In the genomic region with DNA sequence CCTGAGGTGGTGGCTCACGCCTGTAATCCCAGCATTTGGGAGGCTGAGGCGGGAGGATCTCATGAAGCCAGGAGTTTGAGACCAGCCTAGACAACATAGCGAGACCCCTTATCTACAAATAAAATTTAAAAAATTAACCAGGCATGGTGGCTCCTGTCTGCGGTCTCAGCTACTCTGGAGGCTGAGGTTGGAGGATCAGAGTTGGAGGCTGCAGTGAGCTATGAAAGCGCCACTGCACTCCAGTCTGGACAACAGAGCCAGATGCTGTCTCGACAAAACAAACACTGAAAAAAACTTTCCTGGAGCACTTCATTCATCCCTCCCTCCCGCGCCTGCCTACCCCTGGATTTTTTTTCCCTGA, we compare ENCODE assay signal across 8 cellular contexts. TPM values are rescaled to one million over a fixed set of nuclear protein-coding genes. Genes with fewer than 3 reads are reported as not detected.
DNase-seq lines count a peak whose midpoint lies in the region; ATAC-seq, FAIRE-seq and TF ChIP-seq lines count a peak whose summit lies in the region.

No MANE protein-coding gene starts in this region.

- peaks cover 14% of the 10 kb centered on the region; the same call in 1 of the 2 replicates for H3K79me2 ChIP-seq in KMS-11 (ENCODE audit: insufficient read depth, low read depth)

- DNase-seq in BE2C (no peak), caudate nucleus (lab: John Stamatoyannopoulos, UW) (no peak), SHP77 (lab: John Stamatoyannopoulos, UW) (no peak), urothelium cell line (ENCODE audit: low spot score) (no peak)
- no peak for DNase-seq in natural killer cell treated with Interleukin-12 subunit alpha and Interleukin-12 subunit beta and Interleukin-15 and Interleukin-18, amount 100 ng/mL, for 72 hours (ENCODE audit: low spot score)

- peaks cover 10 to 16% of the 10 kb centered on the region in 2 donors for H3K4me1 Mint-ChIP-seq in natural killer cell treated with Interleukin-12 subunit alpha and Interleukin-12 subunit beta and Interleukin-15 and Interleukin-18, amount 100 ng/mL, for 72 hours (ENCODE audit: low read depth in 2 of 2)

- no peak overlapping the region for H2AFZ ChIP-seq in KMS-11 (ENCODE audit: low read depth)

- H3K27ac Mint-ChIP-seq in natural killer cell treated with Interleukin-12 subunit alpha and Interleukin-12 subunit beta and Interleukin-15 and Interleukin-18, amount 100 ng/mL, for 72 hours = peak overlapping the region in 1 of 2 donors; percentile 62

- no peak for ATAC-seq in natural killer cell treated with Interleukin-12 subunit alpha and Interleukin-12 subunit beta and Interleukin-15 and Interleukin-18, amount 100 ng/mL, for 72 hours
- ATAC-seq in HG03354 (IDR thresholded peaks at IDR 0.05; ENCODE audit: poor library complexity, severe bottlenecking, unreplicated experiment) = no peak
- ATAC-seq in HG02852 (IDR thresholded peaks at IDR 0.05; ENCODE audit: unreplicated experiment) = no peak

- H3K9ac ChIP-seq in KMS-11 = peak overlapping the region; percentile 79; the same call in 1 of the 2 replicates

- TF ChIP-seq CTCF in BE2C (IDR thresholded peaks at IDR 0.05; ENCODE audit: low read depth, low read length) (no peak), KMS-11 (conservative IDR thresholded peaks at IDR 0.05; ENCODE audit: low read depth, low read length) (no peak)

- H3K9me3 Mint-ChIP-seq in natural killer cell treated with Interleukin-12 subunit alpha and Interleukin-12 subunit beta and Interleukin-15 and Interleukin-18, amount 100 ng/mL, for 72 hours = no peaks in the 10 kb centered on the region

- H3K4me3 Mint-ChIP-seq in natural killer cell treated with Interleukin-12 subunit alpha and Interleukin-12 subunit beta and Interleukin-15 and Interleukin-18, amount 100 ng/mL, for 72 hours = peak overlapping the region; percentile 66

- peak overlapping the region; percentile 80 for H3K4me2 ChIP-seq in KMS-11

- no peak for FAIRE-seq in urothelium cell line (lab: Jason Lieb, UNC)

- H3K4me3 ChIP-seq in BE2C (ENCODE audit: low read depth, low read length) (peak overlapping the region; percentile 81), KMS-11 (IDR thresholded peaks at IDR 0.05; ENCODE audit: insufficient read depth, low read depth, low read length) (no peak overlapping the region)

- H3K36me3 ChIP-seq in BE2C (peaks cover 9% of the 10 kb centered on the region), KMS-11 (ENCODE audit: insufficient read depth) (no peaks in the 10 kb centered on the region)

- H3K27me3 Mint-ChIP-seq in natural killer cell treated with Interleukin-12 subunit alpha and Interleukin-12 subunit beta and Interleukin-15 and Interleukin-18, amount 100 ng/mL, for 72 hours = no peaks in the 10 kb centered on the region

- no peaks in the 10 kb centered on the region for H3K9me3 ChIP-seq in BE2C

- H3K27ac ChIP-seq in KMS-11 (no peak overlapping the region), caudate nucleus (ENCODE audit: low read depth, low read length) (peak overlapping the region; percentile 90)

- H3K36me3 Mint-ChIP-seq in natural killer cell treated with Interleukin-12 subunit alpha and Interleukin-12 subunit beta and Interleukin-15 and Interleukin-18, amount 100 ng/mL, for 72 hours = no peaks in the 10 kb centered on the region

- H3K4me1 ChIP-seq in BE2C = no peaks in the 10 kb centered on the region
- peaks cover 29% of the 10 kb centered on the region for H3K4me1 ChIP-seq in KMS-11 (ENCODE audit: low read depth, poor library complexity, severe bottlenecking)

- H3K27me3 ChIP-seq in BE2C (peaks cover 17% of the 10 kb centered on the region), KMS-11 (ENCODE audit: insufficient read depth, low read depth) (peaks cover 8% of the 10 kb centered on the region; the same call in 1 of the 2 replicates)

- no peaks in the 10 kb centered on the region for H4K20me1 ChIP-seq in KMS-11 (ENCODE audit: insufficient read depth)

RNA-seq across cellular contexts. Expression of gene ATG4D, which starts 0.7 kb away (rescaled TPM):
- polyA plus RNA-seq in BE2C (2012; ENCODE audit: insufficient read depth, insufficient read length, low read depth) = 144 TPM
- 10 to 100 TPM; 67.4 to 71.0 TPM for total RNA-seq in natural killer cell treated with Interleukin-12 subunit alpha and Interleukin-12 subunit beta and Interleukin-15 and Interleukin-18, amount 100 ng/mL, for 72 hours

RNA-seq across cellular contexts. Expression of gene KRI1, which starts 22.8 kb away (rescaled TPM):
- polyA plus RNA-seq in BE2C (2012; ENCODE audit: insufficient read depth, insufficient read length, low read depth) = 97.7 TPM
- total RNA-seq in natural killer cell treated with Interleukin-12 subunit alpha and Interleukin-12 subunit beta and Interleukin-15 and Interleukin-18, amount 100 ng/mL, for 72 hours = 10 to 100 TPM; 50.9 to 89.6 TPM

RNA-seq across cellular contexts. Expression of gene CDKN2D, which starts 25.7 kb away (rescaled TPM):
- polyA plus RNA-seq in BE2C (2012; ENCODE audit: insufficient read depth, insufficient read length, low read depth) = 15.5 TPM
- 10 to 100 TPM; 28.0 to 33.9 TPM for total RNA-seq in natural killer cell treated with Interleukin-12 subunit alpha and Interleukin-12 subunit beta and Interleukin-15 and Interleukin-18, amount 100 ng/mL, for 72 hours

RNA-seq across cellular contexts. Expression of gene S1PR5, which starts 25.8 kb away (rescaled TPM):
- not detected for polyA plus RNA-seq in BE2C (2012; ENCODE audit: insufficient read depth, insufficient read length, low read depth)
- 10 to 100 TPM in 1 of 2 donors, 1 to 10 TPM in 1; 5.1 to 16.3 TPM for total RNA-seq in natural killer cell treated with Interleukin-12 subunit alpha and Interleukin-12 subunit beta and Interleukin-15 and Interleukin-18, amount 100 ng/mL, for 72 hours

RNA-seq across cellular contexts. Expression of gene KEAP1, which starts 39.9 kb away (rescaled TPM):
- polyA plus RNA-seq in BE2C (2012; ENCODE audit: insufficient read depth, insufficient read length, low read depth) = 258 TPM
- total RNA-seq in natural killer cell treated with Interleukin-12 subunit alpha and Interleukin-12 subunit beta and Interleukin-15 and Interleukin-18, amount 100 ng/mL, for 72 hours = 100 to 1,000 TPM in 1 of 2 donors, 10 to 100 TPM in 1; 94.0 to 118 TPM
